In genomic region chr2:195657634-195658540, GRCh38 we compare ENCODE assay signal across 1 cellular context.
TF ChIP-seq lines count a peak whose summit lies in the region.

No MANE protein-coding gene starts in this region.

TF ChIP-seq in HepG2, 621 proteins besides CTCF, POLR2A, EP300 and RAD21 (continued from another document and continues in another):
- TF ChIP-seq HMGXB3 (CRISPR knock-in tag; IDR thresholded peaks at IDR 0.05; ENCODE audit: borderline replicate concordance) (no peak; the same call in 1 of the 2 replicates), FOXA3 (CRISPR knock-in tag; IDR thresholded peaks at IDR 0.05) (peak; percentile 62), ZBTB14 (CRISPR knock-in tag; IDR thresholded peaks at IDR 0.05) (no peak), NFE2L2 (IDR thresholded peaks at IDR 0.05; ENCODE audit: low read length) (no peak), BHLHE40 (IDR thresholded peaks at IDR 0.05; ENCODE audit: low read length) (no peak; the same call in 1 of the 2 replicates), TAF15 (IDR thresholded peaks at IDR 0.05; ENCODE audit: low read depth, low read length, poor library complexity, severe bottlenecking) (no peak), ZNF512B (CRISPR knock-in tag; IDR thresholded peaks at IDR 0.05; ENCODE audit: borderline replicate concordance) (peak; percentile 33; the same call in 1 of the 2 replicates), KMT2A (CRISPR knock-in tag; IDR thresholded peaks at IDR 0.05) (0 out of 2 replicates have a peak, but pooled peaks have one; percentile 41), ZNF331 (CRISPR knock-in tag; IDR thresholded peaks at IDR 0.05) (0 out of 2 replicates have a peak, but pooled peaks have one; percentile 26), BRF2 (CRISPR knock-in tag; IDR thresholded peaks at IDR 0.05) (0 out of 2 replicates have a peak, but pooled peaks have one; percentile 1), FOXJ3 (CRISPR knock-in tag; IDR thresholded peaks at IDR 0.05; ENCODE audit: borderline replicate concordance) (no peak), RERE (CRISPR knock-in tag; IDR thresholded peaks at IDR 0.05; ENCODE audit: low read depth) (0 out of 2 replicates have a peak, but pooled peaks have one; percentile 13), KLF6 (CRISPR knock-in tag; IDR thresholded peaks at IDR 0.05) (no peak; the same call in 1 of the 2 replicates), ZBTB1 (CRISPR knock-in tag; IDR thresholded peaks at IDR 0.05; ENCODE audit: borderline replicate concordance) (no peak), KDM5A (IDR thresholded peaks at IDR 0.05; ENCODE audit: borderline replicate concordance, low read length) (peak; percentile 65; the same call in 1 of the 2 replicates), ZNF44 (CRISPR knock-in tag; IDR thresholded peaks at IDR 0.05) (no peak), NCOA5 (CRISPR knock-in tag; IDR thresholded peaks at IDR 0.05) (no peak), ETV6 (CRISPR knock-in tag; conservative IDR thresholded peaks at IDR 0.05) (no peak; the same call in 1 of the 2 replicates), DPF2 (CRISPR knock-in tag; IDR thresholded peaks at IDR 0.05; ENCODE audit: borderline replicate concordance, low read depth) (no peak), TOE1 (CRISPR knock-in tag; IDR thresholded peaks at IDR 0.05) (no peak), SSRP1 (CRISPR knock-in tag; IDR thresholded peaks at IDR 0.05) (0 out of 2 replicates have a peak, but pooled peaks have one; percentile 41), AKNA (CRISPR knock-in tag; IDR thresholded peaks at IDR 0.05; ENCODE audit: borderline replicate concordance) (no peak), HNRNPLL (IDR thresholded peaks at IDR 0.05; ENCODE audit: low read depth, low read length, poor library complexity, severe bottlenecking) (no peak), ZNF724P (CRISPR knock-in tag; IDR thresholded peaks at IDR 0.05; ENCODE audit: borderline replicate concordance) (no peak), ARID4A (CRISPR knock-in tag; IDR thresholded peaks at IDR 0.05; ENCODE audit: borderline replicate concordance) (peak; percentile 10; the same call in 1 of the 2 replicates), HES4 (CRISPR knock-in tag; IDR thresholded peaks at IDR 0.05; ENCODE audit: borderline replicate concordance) (peak; percentile 62; the same call in 1 of the 2 replicates), JUNB (CRISPR knock-in tag; IDR thresholded peaks at IDR 0.05; ENCODE audit: borderline replicate concordance) (no peak)
